ENCODE assay signal across 8 cellular contexts in the genomic region with DNA sequence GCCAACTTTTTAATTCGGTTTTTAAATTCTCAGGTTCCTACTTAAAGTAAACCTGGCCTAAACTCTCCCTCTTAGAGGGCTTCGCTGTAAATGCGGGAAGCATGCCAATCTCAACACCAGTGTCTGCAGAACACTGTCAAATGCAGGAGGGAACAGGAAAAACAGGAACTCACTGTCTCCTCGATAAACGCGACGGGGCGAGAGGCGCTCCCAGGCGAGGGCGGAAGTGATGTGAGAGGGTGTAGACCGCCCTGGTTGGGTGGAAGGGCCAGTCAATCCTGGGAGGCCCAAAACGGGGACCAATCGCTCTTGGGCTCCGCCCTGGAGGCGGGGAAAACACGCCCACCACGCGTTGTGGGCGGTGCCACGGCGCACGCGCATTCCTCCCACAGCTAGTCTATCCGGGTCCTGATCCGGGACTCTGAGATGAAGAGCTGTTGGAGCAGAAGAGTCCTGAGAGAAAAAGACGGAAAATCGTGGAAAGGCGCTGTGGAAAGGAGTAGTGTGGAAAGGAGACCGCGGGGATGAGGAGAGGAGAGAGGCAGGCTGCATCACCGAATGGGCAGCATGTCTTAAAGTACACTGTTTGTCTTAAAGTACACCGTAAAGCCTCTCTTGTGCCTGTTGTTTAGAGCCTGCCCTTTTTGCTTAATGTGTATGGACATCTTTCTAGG. TPM values are rescaled to one million over a fixed set of nuclear protein-coding genes. Genes with fewer than 3 reads are reported as not detected.
A peak's percentile ranks its signal among the peaks of the same experiment; 100 is the strongest.
DNase-seq lines count a peak whose midpoint lies in the region; ATAC-seq and TF ChIP-seq lines count a peak whose summit lies in the region.

No MANE protein-coding gene starts in this region.

- peak overlapping the region; percentile 83 to 92 for H3K27ac Mint-ChIP-seq in activated naive CD4-positive, alpha-beta T cell treated with anti-CD3 and anti-CD28 coated beads, Interleukin-2, amount 50 U/mL, for 72 hours

- H3K9me2 ChIP-seq in SK-N-SH: no peaks in the 10 kb centered on the region

- 2% methylated on average over 33 of the region's 33 CpGs for WGBS in SK-N-SH (ENCODE audit: low lambda C conversion rate)
- WGBS in suprapubic skin: 1% methylated on average over 33 of the region's 33 CpGs

- H3K9me3 Mint-ChIP-seq in activated naive CD4-positive, alpha-beta T cell treated with anti-CD3 and anti-CD28 coated beads, Interleukin-2, amount 50 U/mL, for 72 hours: no peaks in the 10 kb centered on the region

- no peaks in the 10 kb centered on the region for H3F3A ChIP-seq in SK-N-SH (replicated peaks; ENCODE audit: insufficient read depth)

- no peaks in the 10 kb centered on the region for H4K20me1 ChIP-seq in SK-N-SH (ENCODE audit: insufficient read depth)

- H3K4me2 ChIP-seq in SK-N-SH: peak overlapping the region; percentile 88

- CTCF ChIA-PET in GM10248 (lab: Yijun Ruan, JAX): interaction anchor here (1.0 to 1.4 kb wide), 3 partner anchors 12 to 123 kb away, joined by 3 to 5 read pairs (median 4); a partner anchor contains a TSS
- CTCF ChIA-PET in SK-N-SH (lab: Yijun Ruan, JAX): interaction anchor here (1.1 to 1.7 kb wide), 3 partner anchors 80 to 178 kb away, joined by 4 to 6 read pairs (median 4); no protein-coding TSS in a partner anchor

- ATAC-seq in HG02610 (IDR thresholded peaks at IDR 0.05; ENCODE audit: unreplicated experiment): peak; percentile 100
- ATAC-seq in activated naive CD4-positive, alpha-beta T cell treated with anti-CD3 and anti-CD28 coated beads, Interleukin-2, amount 50 U/mL, for 72 hours: peak; percentile 100

- H3K27me3 ChIP-seq in SK-N-SH (ENCODE audit: insufficient read depth) (no peaks in the 10 kb centered on the region), suprapubic skin (no peaks in the 10 kb centered on the region)

- peak overlapping the region; percentile 53 to 88 for H3K4me3 ChIP-seq in SK-N-SH (ENCODE audit: low read depth in 2 of 2, low read length in 1 of 2)
- H3K4me3 ChIP-seq in suprapubic skin: peak overlapping the region; percentile 69

- TF ChIP-seq CTCF in GM10248 (IDR thresholded peaks at IDR 0.05; ENCODE audit: control extremely low read depth, extremely low read depth, low read depth, missing control alignments) (no peak), SK-N-SH (IDR thresholded peaks at IDR 0.05) (no peak), suprapubic skin (IDR thresholded peaks at IDR 0.05) (no peak)

- TF ChIP-seq EP300 in SK-N-SH (IDR thresholded peaks at IDR 0.05; ENCODE audit: borderline replicate concordance in 1 of 2, low read depth in 1 of 2, low read length in 1 of 2): no peak
- TF ChIP-seq EP300 in suprapubic skin (IDR thresholded peaks at IDR 0.05): no peak

- POLR2A ChIA-PET in GM10248 (lab: Yijun Ruan, JAX): interaction anchor here (1.3 kb wide), 1 partner anchor 78 kb away, joined by 3 read pairs; no protein-coding TSS in a partner anchor
- POLR2A ChIA-PET in SK-N-SH (lab: Yijun Ruan, JAX): interaction anchor here (0.6 to 2.0 kb wide), 8 partner anchors 9 to 308 kb away, joined by 3 to 10 read pairs (median 3); a partner anchor contains a TSS

- no peaks in the 10 kb centered on the region; the same call in 1 of the 2 replicates for H3K79me2 ChIP-seq in SK-N-SH (ENCODE audit: insufficient read depth)

- no peak for TF ChIP-seq RAD21 in SK-N-SH (IDR thresholded peaks at IDR 0.05; ENCODE audit: low read length)

- H3K4me1 ChIP-seq in SK-N-SH (ENCODE audit: control insufficient read depth in 1 of 2, insufficient read depth in 2 of 2, low read depth in 1 of 2, low read length in 1 of 2) (peaks cover 0 to 12% of the 10 kb centered on the region in 2 experiments; a peak in 2 of 4 replicates), suprapubic skin (peaks cover 23% of the 10 kb centered on the region)

- DNase-seq in GM10248 (ENCODE audit: extremely low spot score) (peak; percentile 99), NCI-H1092 (lab: John Stamatoyannopoulos, UW) (peak; percentile 91), SK-N-SH (peak; percentile 97), glomerular endothelial cell (ENCODE audit: extremely low read depth, low read depth, low spot score) (peak; percentile 72), nucleus accumbens (lab: John Stamatoyannopoulos, UW) (peak; percentile 87 to 99 (median 98)), suprapubic skin (ENCODE audit: low spot score in 2 of 2) (peak; percentile 98)
- DNase-seq in activated naive CD4-positive, alpha-beta T cell treated with anti-CD3 and anti-CD28 coated beads, Interleukin-2, amount 50 U/mL, for 72 hours (ENCODE audit: low spot score in 2 of 2): peak; percentile 98 to 99

- H3K36me3 ChIP-seq in SK-N-SH (replicated peaks in 1 of 2; ENCODE audit: control insufficient read depth in 1 of 2, insufficient read depth in 2 of 2, low read length in 1 of 2) (no peaks in the 10 kb centered on the region), suprapubic skin (no peaks in the 10 kb centered on the region)

- TF ChIP-seq POLR2A in suprapubic skin (IDR thresholded peaks at IDR 0.05): peak in 1 of 2 donors; percentile 57

- peaks cover 0 to 6% of the 10 kb centered on the region in 2 donors for H3K36me3 Mint-ChIP-seq in activated naive CD4-positive, alpha-beta T cell treated with anti-CD3 and anti-CD28 coated beads, Interleukin-2, amount 50 U/mL, for 72 hours

- H3K27ac ChIP-seq in SK-N-SH (ENCODE audit: low read depth in 2 of 2, low read length in 1 of 2) (peak overlapping the region; percentile 58 to 88; a peak in 3 of 4 replicates), suprapubic skin (peak overlapping the region; percentile 86)

- peak overlapping the region; percentile 86 for H2AFZ ChIP-seq in SK-N-SH (ENCODE audit: low read depth)

- H3K9ac ChIP-seq in SK-N-SH: peak overlapping the region; percentile 83

- H3K9me3 ChIP-seq in SK-N-SH (no peaks in the 10 kb centered on the region), suprapubic skin (no peaks in the 10 kb centered on the region)

TF ChIP-seq in SK-N-SH, 30 proteins besides CTCF, POLR2A, EP300 and RAD21 (continues in another document):
- TF ChIP-seq FOXM1 (IDR thresholded peaks at IDR 0.05; ENCODE audit: low read depth) (no peak), FOXJ3 (CRISPR knock-in tag; IDR thresholded peaks at IDR 0.05) (no peak), MEF2A (IDR thresholded peaks at IDR 0.05; ENCODE audit: borderline replicate concordance, low read depth) (no peak), RFX5 (IDR thresholded peaks at IDR 0.05; ENCODE audit: low read length) (peak; percentile 70; the same call in 1 of the 2 replicates), NFIC (IDR thresholded peaks at IDR 0.05; ENCODE audit: borderline replicate concordance) (no peak), TCF12 (IDR thresholded peaks at IDR 0.05) (no peak), RXRA (IDR thresholded peaks at IDR 0.05; ENCODE audit: borderline replicate concordance, low read depth) (no peak), MXI1 (IDR thresholded peaks at IDR 0.05; ENCODE audit: low read depth, low read length) (peak; percentile 91)
- TF ChIP-seq, protein P1, sequence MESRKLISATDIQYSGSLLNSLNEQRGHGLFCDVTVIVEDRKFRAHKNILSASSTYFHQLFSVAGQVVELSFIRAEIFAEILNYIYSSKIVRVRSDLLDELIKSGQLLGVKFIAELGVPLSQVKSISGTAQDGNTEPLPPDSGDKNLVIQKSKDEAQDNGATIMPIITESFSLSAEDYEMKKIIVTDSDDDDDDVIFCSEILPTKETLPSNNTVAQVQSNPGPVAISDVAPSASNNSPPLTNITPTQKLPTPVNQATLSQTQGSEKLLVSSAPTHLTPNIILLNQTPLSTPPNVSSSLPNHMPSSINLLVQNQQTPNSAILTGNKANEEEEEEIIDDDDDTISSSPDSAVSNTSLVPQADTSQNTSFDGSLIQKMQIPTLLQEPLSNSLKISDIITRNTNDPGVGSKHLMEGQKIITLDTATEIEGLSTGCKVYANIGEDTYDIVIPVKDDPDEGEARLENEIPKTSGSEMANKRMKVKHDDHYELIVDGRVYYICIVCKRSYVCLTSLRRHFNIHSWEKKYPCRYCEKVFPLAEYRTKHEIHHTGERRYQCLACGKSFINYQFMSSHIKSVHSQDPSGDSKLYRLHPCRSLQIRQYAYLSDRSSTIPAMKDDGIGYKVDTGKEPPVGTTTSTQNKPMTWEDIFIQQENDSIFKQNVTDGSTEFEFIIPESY (IDR thresholded peaks at IDR 0.05; ENCODE audit: borderline replicate concordance, low read depth): no peak
- TF ChIP-seq, protein P2, sequence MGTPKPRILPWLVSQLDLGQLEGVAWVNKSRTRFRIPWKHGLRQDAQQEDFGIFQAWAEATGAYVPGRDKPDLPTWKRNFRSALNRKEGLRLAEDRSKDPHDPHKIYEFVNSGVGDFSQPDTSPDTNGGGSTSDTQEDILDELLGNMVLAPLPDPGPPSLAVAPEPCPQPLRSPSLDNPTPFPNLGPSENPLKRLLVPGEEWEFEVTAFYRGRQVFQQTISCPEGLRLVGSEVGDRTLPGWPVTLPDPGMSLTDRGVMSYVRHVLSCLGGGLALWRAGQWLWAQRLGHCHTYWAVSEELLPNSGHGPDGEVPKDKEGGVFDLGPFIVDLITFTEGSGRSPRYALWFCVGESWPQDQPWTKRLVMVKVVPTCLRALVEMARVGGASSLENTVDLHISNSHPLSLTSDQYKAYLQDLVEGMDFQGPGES (IDR thresholded peaks at IDR 0.05; ENCODE audit: low read depth, low read length): peak; percentile 65

RNA-seq across cellular contexts. Expression of a gene that starts 27.1 kb away (rescaled TPM):
- polyA plus RNA-seq in SK-N-SH (2012; rRNA removed): not detected in 2 replicates
- not detected in 2 replicates for polyA plus RNA-seq in SK-N-SH (2012; cell fraction: cytosol; rRNA removed)
- polyA plus RNA-seq in SK-N-SH (2012; cell fraction: nucleus; rRNA removed): not detected in 2 replicates
- not detected for total RNA-seq in activated naive CD4-positive, alpha-beta T cell treated with anti-CD3 and anti-CD28 coated beads, Interleukin-2, amount 50 U/mL, for 72 hours
- not detected in 2 replicates for total RNA-seq in glomerular endothelial cell
- not detected for total RNA-seq in suprapubic skin

Comparison
In these comparisons a context has a peak if more than half of its experiments do, and no peak if none do; other contexts are left out.
1. Peak in every context shown above with its lines: DNase-seq, ATAC-seq, H3K4me3 ChIP-seq and H3K27ac ChIP-seq.